Comparison of ENCODE assay signal across 18 cellular contexts in genomic region chrX:39848243-39848642, GRCh38.
DNase-seq lines count a peak whose midpoint lies in the region; TF ChIP-seq lines count a peak whose summit lies in the region.
"Had no signal": no experiment of that assay in that cellular context is flagged by ENCODE, and none has a peak within 500 bp of the region (broad histone marks: within the 10 kb centered on the region; RNA-seq: fewer than 3 reads in every experiment).

No MANE protein-coding gene starts in this region.

- H3K27me3 ChIP-seq in WERI-Rb-1 (ENCODE audit: insufficient read depth, low read depth, severe bottlenecking) (no peaks in the 10 kb centered on the region), spleen (replicated peaks in 1 of 7) (no peaks in the 10 kb centered on the region)
- H3K27me3 ChIP-seq: hepatocyte, neural progenitor cell had no signal

- no peak for TF ChIP-seq POLR2A in spleen (IDR thresholded peaks at IDR 0.05)

- H3K9me3 ChIP-seq in WERI-Rb-1 (ENCODE audit: severe bottlenecking) (no peaks in the 10 kb centered on the region), spleen (no peaks in the 10 kb centered on the region)

- DNase-seq in Daoy (ENCODE audit: low read depth) (peak; percentile 20), WERI-Rb-1 (no peak), fibroblast of the conjunctiva (ENCODE audit: low read depth) (peak; percentile 1), mucosa of gallbladder (ENCODE audit: low spot score) (peak; percentile 44), NCI-H1417 treated with DMSO at 0.1 percent for 48 hours (lab: John Stamatoyannopoulos, UW) (no peak), spleen (no peak)
- DNase-seq in activated T-cell treated with anti-CD3 and anti-CD28 coated beads, Interleukin-2, amount 50 U/mL, for 48 hours = no peak
- DNase-seq in stimulated activated naive CD4-positive, alpha-beta T cell treated with Interleukin-2 at 50 U/mL for 16 hours (lab: John Stamatoyannopoulos, UW) = no peak
- DNase-seq: activated B cell treated with CpG ODN at 0.5 μM for 24 hours; activated naive CD8-positive, alpha-beta T cell treated with anti-CD3 and anti-CD28 coated beads for 36 hours; CD4-positive, alpha-beta memory T cell; DMS79; NCI-H2029 treated with DMSO at 0.1 percent for 48 hours; NCI-H524 treated with DMSO at 0.1 percent for 48 hours; stimulated activated naive CD8-positive, alpha-beta T cell treated with anti-CD3 and anti-CD28 coated beads, Interleukin-15, Interleukin-2, amounts not matched to agents 100 U/mL and 50 U/mL, for 24 hours; T-helper 17 cell had no signal

- H3K27ac ChIP-seq in WERI-Rb-1 = peak overlapping the region; percentile 90
- H3K27ac ChIP-seq in spleen = peak overlapping the region in 1 of 8 donors; percentile 35
- H3K27ac ChIP-seq: hepatocyte, neural progenitor cell had no signal

- TF ChIP-seq CTCF in WERI-Rb-1 (IDR thresholded peaks at IDR 0.05; ENCODE audit: low read depth, low read length) (no peak), spleen (IDR thresholded peaks at IDR 0.05 in 8 of 11, conservative IDR thresholded peaks at IDR 0.05 in 3 of 11) (no peak)

- H3K4me1 ChIP-seq in spleen = peaks cover 0 to 14% (median 2%) of the 10 kb centered on the region in 6 donors

- no peak overlapping the region for H3K4me3 ChIP-seq in WERI-Rb-1 (ENCODE audit: low read depth, low read length)
- H3K4me3 ChIP-seq in spleen = no peak overlapping the region
- H3K4me3 ChIP-seq: hepatocyte, neural progenitor cell had no signal

- H3K36me3 ChIP-seq in WERI-Rb-1 (no peaks in the 10 kb centered on the region), spleen (no peaks in the 10 kb centered on the region)
- H3K36me3 ChIP-seq: neural progenitor cell had no signal

- WGBS in spleen, 5 donors = 44 to 76% (median 46%) methylated on average over 5 of the region's 5 CpGs

- intact Hi-C loops in spleen (cut with DNase I; ENCODE audit: low total_unique reads) = no loop called here

Comparison
In these comparisons a context has a peak if more than half of its experiments do, and no peak if none do; other contexts are left out.
1. DNase-seq: peak in Daoy (single experiment), fibroblast of the conjunctiva (single experiment) and mucosa of gallbladder (single experiment); none in WERI-Rb-1 (single experiment), activated T-cell treated with anti-CD3 and anti-CD28 coated beads, Interleukin-2, amount 50 U/mL, for 48 hours (0 of 2), NCI-H1417 treated with DMSO at 0.1 percent for 48 hours (single experiment), stimulated activated naive CD4-positive, alpha-beta T cell treated with Interleukin-2 at 50 U/mL for 16 hours (single experiment) and spleen (single experiment).